Comparison of ENCODE assay signal across 8 cellular contexts in genomic region chr6:3752538-3753227, GRCh38. TPM values are rescaled to one million over a fixed set of nuclear protein-coding genes. Genes with fewer than 3 reads are reported as not detected.
DNase-seq lines count a peak whose midpoint lies in the region; TF ChIP-seq lines count a peak whose summit lies in the region.

No MANE protein-coding gene starts in this region.

- peaks cover 18 to 32% (median 27%) of the 10 kb centered on the region in 11 experiments; a peak in 21 of 22 replicates for H4K20me1 ChIP-seq in BLaER1 treated with 17β-estradiol and CSF1 and Interleukin-3, amounts not matched to agents 10 nM and 100 nM

- peaks cover 0 to 63% (median 57%) of the 10 kb centered on the region in 11 experiments; a peak in 20 of 22 replicates for H3K27me3 ChIP-seq in BLaER1 treated with 17β-estradiol and CSF1 and Interleukin-3, amounts not matched to agents 10 nM and 100 nM
- no peaks in the 10 kb centered on the region for H3K27me3 ChIP-seq in Peyer's patch
- H3K27me3 ChIP-seq in neuron (ENCODE audit: insufficient read depth, low read length): no peaks in the 10 kb centered on the region

- H2AFZ ChIP-seq in neuron (ENCODE audit: low read depth, low read length): peak overlapping the region; percentile 72

- peak overlapping the region; percentile 84 to 100 (median 96) for H3K4me2 ChIP-seq in BLaER1 treated with 17β-estradiol and CSF1 and Interleukin-3, amounts not matched to agents 10 nM and 100 nM

- peaks cover 0 to 2% (median 0%) of the 10 kb centered on the region in 11 experiments; a peak in 5 of 22 replicates for H3K9me3 ChIP-seq in BLaER1 treated with 17β-estradiol and CSF1 and Interleukin-3, amounts not matched to agents 10 nM and 100 nM (replicated peaks in 1 of 11)
- H3K9me3 ChIP-seq in Peyer's patch (no peaks in the 10 kb centered on the region), neuron (ENCODE audit: low read length) (no peaks in the 10 kb centered on the region)

- H3K9ac ChIP-seq in BLaER1 treated with 17β-estradiol and CSF1 and Interleukin-3, amounts not matched to agents 10 nM and 100 nM: peak overlapping the region; percentile 67 to 93 (median 82)

- TF ChIP-seq POLR2A in Peyer's patch (IDR thresholded peaks at IDR 0.05): no peak

- in situ Hi-C loops in G401 (cut with HindIII; ENCODE audit: low sequenced_read_pairs): no loop called here

- H3K27ac ChIP-seq in BLaER1 treated with 17β-estradiol and CSF1 and Interleukin-3, amounts not matched to agents 10 nM and 100 nM: peak overlapping the region; percentile 56 to 90 (median 74); a peak in 14 of 22 replicates
- peak overlapping the region; percentile 90 to 96 (median 94) for H3K27ac ChIP-seq in Peyer's patch

- peaks cover 8 to 29% (median 23%) of the 10 kb centered on the region in 10 experiments; a peak in 17 of 20 replicates for H3K4me1 ChIP-seq in BLaER1 treated with 17β-estradiol and CSF1 and Interleukin-3, amounts not matched to agents 10 nM and 100 nM
- peaks cover 0 to 26% (median 13%) of the 10 kb centered on the region in 4 donors for H3K4me1 ChIP-seq in Peyer's patch
- peaks cover 35% of the 10 kb centered on the region for H3K4me1 ChIP-seq in neuron (ENCODE audit: insufficient read depth, low read length)

- DNase-seq in Peyer's patch (peak in 2 of 3 donors; percentile 30 to 43), epithelial cell of proximal tubule (ENCODE audit: low read depth) (no peak), NCI-H146 (lab: John Stamatoyannopoulos, UW) (no peak), G401 (ENCODE audit: low spot score) (no peak), COLO829 (ENCODE audit: low spot score) (no peak)
- DNase-seq in stimulated activated CD4-positive, alpha-beta T cell treated with anti-CD3 and anti-CD28 coated beads, Interleukin-2, amount 100 ng/mL, for 24 hours: no peak

- TF ChIP-seq CTCF in Peyer's patch (IDR thresholded peaks at IDR 0.05): no peak
- TF ChIP-seq CTCF in epithelial cell of proximal tubule (conservative IDR thresholded peaks at IDR 0.05; ENCODE audit: low read depth, low read length): no peak

- peak overlapping the region; percentile 68 to 83 (median 76) for H3K4me3 ChIP-seq in BLaER1 treated with 17β-estradiol and CSF1 and Interleukin-3, amounts not matched to agents 10 nM and 100 nM
- H3K4me3 ChIP-seq in Peyer's patch: peak overlapping the region; percentile 58 to 85 (median 77)
- peak overlapping the region; percentile 72 for H3K4me3 ChIP-seq in epithelial cell of proximal tubule (ENCODE audit: low read depth, low read length)
- peak overlapping the region; percentile 95 for H3K4me3 ChIP-seq in neuron (ENCODE audit: low read length)

- 0 out of 22 replicates have a peak, but pooled peaks cover 0 to 4% (median 0%) of the 10 kb centered on the region in 11 experiments for H3K36me3 ChIP-seq in BLaER1 treated with 17β-estradiol and CSF1 and Interleukin-3, amounts not matched to agents 10 nM and 100 nM
- H3K36me3 ChIP-seq in Peyer's patch (no peaks in the 10 kb centered on the region), neuron (ENCODE audit: insufficient read depth, low read length) (no peaks in the 10 kb centered on the region)

RNA-seq across cellular contexts. Expression of gene PXDC1, which starts 1.2 kb away (rescaled TPM):
- total RNA-seq in Peyer's patch: 10 to 100 TPM; 35.5 to 69.4 (median 61.1) TPM
- total RNA-seq in epithelial cell of proximal tubule: 36.4 and 37.6 TPM in 2 replicates
- total RNA-seq in G401 (2014; rRNA removed; shearing (Covaris generic)): 1.4 and 2.1 TPM in 2 replicates

Comparison
In these comparisons a context has a peak if more than half of its experiments do, and no peak if none do; other contexts are left out.
1. DNase-seq: peak in Peyer's patch (2 of 3); none in epithelial cell of proximal tubule (single experiment), stimulated activated CD4-positive, alpha-beta T cell treated with anti-CD3 and anti-CD28 coated beads, Interleukin-2, amount 100 ng/mL, for 24 hours (0 of 2), NCI-H146 (single experiment), G401 (single experiment) and COLO829 (single experiment).
2. RNA of gene PXDC1, which starts 1.2 kb away (total RNA-seq): 35.5 to 69.4 TPM in Peyer's patch and 36.4 to 37.6 TPM in epithelial cell of proximal tubule; 1.4 to 2.1 TPM in G401; every median in the first group is over 10 times any median in the second.
3. Peak in every context shown above with its lines, with median percentiles within 50 percentile points of each other: H3K4me3 ChIP-seq.